1 cellular context compared by ENCODE assay signal in genomic region chr1:95179205-95180001, GRCh38.
TF ChIP-seq lines count a peak whose summit lies in the region.

No MANE protein-coding gene starts in this region.

TF ChIP-seq in K562, 482 proteins besides CTCF, POLR2A, EP300 and RAD21 (continued from another document):
- TF ChIP-seq ZNF280B (CRISPR knock-in tag; IDR thresholded peaks at IDR 0.05) (no peak), ZNF444 (CRISPR knock-in tag; IDR thresholded peaks at IDR 0.05) (no peak), CREBBP (IDR thresholded peaks at IDR 0.05; ENCODE audit: low read depth, low read length) (no peak), ZNF184 (CRISPR knock-in tag; IDR thresholded peaks at IDR 0.05) (no peak), CCNT2 (IDR thresholded peaks at IDR 0.05; ENCODE audit: borderline replicate concordance, extremely low read depth, insufficient read length, low read depth, low read length) (peak; percentile 44), NR4A1 (CRISPR knock-in tag; IDR thresholded peaks at IDR 0.05) (no peak), NR4A1 (tag; IDR thresholded peaks at IDR 0.05) (no peak), EP400 (IDR thresholded peaks at IDR 0.05) (peak; percentile 57; the same call in 1 of the 2 replicates), KDM4B (IDR thresholded peaks at IDR 0.05; ENCODE audit: borderline replicate concordance in 2 of 2, low read depth in 1 of 2) (no peak), ZBTB34 (CRISPR knock-in tag; IDR thresholded peaks at IDR 0.05) (no peak)
